Comparison of ENCODE assay signal across 8 cellular contexts in genomic region chr19:42301646-42302204, GRCh38.
A peak's percentile ranks its signal among the peaks of the same experiment; 100 is the strongest.
DNase-seq lines count a peak whose midpoint lies in the region; ATAC-seq and TF ChIP-seq lines count a peak whose summit lies in the region.

TSS of gene PRR19 (plus strand) at chr19:42302132. CDS start at chr19:42309585, 7,453 bp downstream.

- peak within 1 kb of the TSS; percentile 86 to 98 (median 93) for H3K4me2 ChIP-seq in BLaER1 treated with 17β-estradiol and CSF1 and Interleukin-3, amounts not matched to agents 10 nM and 100 nM

- H4K20me1 ChIP-seq in BLaER1 treated with 17β-estradiol and CSF1 and Interleukin-3, amounts not matched to agents 10 nM and 100 nM: peaks cover 0 to 4% (median 0%) of the 10 kb centered on the region in 11 experiments; a peak in 6 of 22 replicates

- no peak for TF ChIP-seq POLR2A in erythroblast (IDR thresholded peaks at IDR 0.05; ENCODE audit: low read length)

- peak within 1 kb of the TSS; percentile 51 for H2AFZ ChIP-seq in neuron (ENCODE audit: low read depth, low read length)

- no peaks in the 10 kb centered on the region for H3K27me3 ChIP-seq in BLaER1 treated with 17β-estradiol and CSF1 and Interleukin-3, amounts not matched to agents 10 nM and 100 nM
- H3K27me3 ChIP-seq in neuron (ENCODE audit: insufficient read depth, low read length): no peaks in the 10 kb centered on the region

- no peak for DNase-seq in SK-N-MC (ENCODE audit: low read depth, low spot score)
- peak; percentile 73 to 85 for DNase-seq in erythroblast (lab: John Stamatoyannopoulos, UW)
- DNase-seq in activated CD4-positive, alpha-beta T cell treated with anti-CD3 and anti-CD28 coated beads, Interleukin-2, amount 50 U/mL, for 48 hours: no peak
- no peak for DNase-seq in NCI-H2107 (lab: John Stamatoyannopoulos, UW)

- H3K9me3 ChIP-seq in BLaER1 treated with 17β-estradiol and CSF1 and Interleukin-3, amounts not matched to agents 10 nM and 100 nM (replicated peaks in 1 of 11): peaks cover 0 to 4% (median 0%) of the 10 kb centered on the region in 11 experiments; a peak in 2 of 22 replicates
- no peaks in the 10 kb centered on the region for H3K9me3 ChIP-seq in SK-N-MC (ENCODE audit: low read depth, low read length)
- H3K9me3 ChIP-seq in neuron (ENCODE audit: low read length): no peaks in the 10 kb centered on the region

- peak; percentile 23 for ATAC-seq in GM21515 (IDR thresholded peaks at IDR 0.05; ENCODE audit: unreplicated experiment)
- no peak for ATAC-seq in GM18868 (IDR thresholded peaks at IDR 0.05; ENCODE audit: unreplicated experiment)

- H3K36me3 ChIP-seq in BLaER1 treated with 17β-estradiol and CSF1 and Interleukin-3, amounts not matched to agents 10 nM and 100 nM: peaks cover 4 to 27% (median 10%) of the 10 kb centered on the region in 11 experiments; a peak in 19 of 22 replicates
- H3K36me3 ChIP-seq in SK-N-MC (ENCODE audit: insufficient read depth, low read length) (peaks cover 11% of the 10 kb centered on the region; the same call in 1 of the 2 replicates), neuron (ENCODE audit: insufficient read depth, low read length) (peaks cover 15% of the 10 kb centered on the region)

- peak within 1 kb of the TSS; percentile 5 to 84 (median 70); a peak in 21 of 22 replicates for H3K27ac ChIP-seq in BLaER1 treated with 17β-estradiol and CSF1 and Interleukin-3, amounts not matched to agents 10 nM and 100 nM
- H3K27ac ChIP-seq in SK-N-MC: peak within 1 kb of the TSS; percentile 83

- peaks cover 18 to 35% (median 27%) of the 10 kb centered on the region in 10 experiments for H3K4me1 ChIP-seq in BLaER1 treated with 17β-estradiol and CSF1 and Interleukin-3, amounts not matched to agents 10 nM and 100 nM
- H3K4me1 ChIP-seq in neuron (ENCODE audit: insufficient read depth, low read length): peaks cover 17% of the 10 kb centered on the region

- peak within 1 kb of the TSS; percentile 60 to 86 (median 76) for H3K4me3 ChIP-seq in BLaER1 treated with 17β-estradiol and CSF1 and Interleukin-3, amounts not matched to agents 10 nM and 100 nM
- peak within 1 kb of the TSS; percentile 91 for H3K4me3 ChIP-seq in SK-N-MC
- peak within 1 kb of the TSS; percentile 79 for H3K4me3 ChIP-seq in neuron (ENCODE audit: low read length)

- peak within 1 kb of the TSS; percentile 67 to 84 (median 79) for H3K9ac ChIP-seq in BLaER1 treated with 17β-estradiol and CSF1 and Interleukin-3, amounts not matched to agents 10 nM and 100 nM
- H3K9ac ChIP-seq in SK-N-MC (ENCODE audit: insufficient read length): peak within 1 kb of the TSS; percentile 79

Comparison
In these comparisons a context has a peak if more than half of its experiments do, and no peak if none do; other contexts are left out.
1. DNase-seq: peak in erythroblast (2 of 2); none in SK-N-MC (single experiment), activated CD4-positive, alpha-beta T cell treated with anti-CD3 and anti-CD28 coated beads, Interleukin-2, amount 50 U/mL, for 48 hours (0 of 2) and NCI-H2107 (single experiment).
2. Peak in every context shown above with its lines, with median percentiles within 50 percentile points of each other: H3K4me3 ChIP-seq.